ENCODE assay signal across 19 cellular contexts in genomic region chrX:113759422-113759821, GRCh38.
DNase-seq lines count a peak whose midpoint lies in the region; ATAC-seq and TF ChIP-seq lines count a peak whose summit lies in the region.
"Had no signal": no experiment of that assay in that cellular context is flagged by ENCODE, and none has a peak within 500 bp of the region (broad histone marks: within the 10 kb centered on the region; RNA-seq: fewer than 3 reads in every experiment).

No MANE protein-coding gene starts in this region.

- H3K27me3 ChIP-seq in MM.1S (replicated peaks; ENCODE audit: insufficient read depth, low read length), result no peaks in the 10 kb centered on the region

- no peaks in the 10 kb centered on the region for H3K36me3 ChIP-seq in MM.1S (replicated peaks; ENCODE audit: insufficient read depth, low read length)
- H3K36me3 ChIP-seq: BLaER1 had no signal

- H3K9ac ChIP-seq in MM.1S (ENCODE audit: low read length), result peak overlapping the region; percentile 47; the same call in 1 of the 2 replicates
- H3K9ac ChIP-seq: BLaER1 had no signal

- peak overlapping the region; percentile 18; the same call in 1 of the 2 replicates for H3K27ac ChIP-seq in MM.1S (ENCODE audit: low read length)
- H3K27ac ChIP-seq: BLaER1 had no signal

- peaks cover 10% of the 10 kb centered on the region; the same call in 1 of the 2 replicates for H3K4me1 ChIP-seq in MM.1S (ENCODE audit: low read length)
- H3K4me1 ChIP-seq: BLaER1, Caco-2 had no signal

- peak overlapping the region; percentile 63 for H2AFZ ChIP-seq in MM.1S (ENCODE audit: low read length)

- H3K4me3 ChIP-seq in MM.1S (ENCODE audit: low read length), result peak overlapping the region; percentile 44; the same call in 1 of the 2 replicates
- H3K4me3 ChIP-seq: BLaER1 had no signal

- H3K4me3 Mint-ChIP-seq in memory B cell (peak overlapping the region; percentile 41), endothelial cell (ENCODE audit: unreplicated experiment) (no peak overlapping the region)
- H3K4me3 Mint-ChIP-seq: CD8-positive, alpha-beta memory T cell; H9 had no signal

- ATAC-seq in HG02798 (IDR thresholded peaks at IDR 0.05; ENCODE audit: poor library complexity, unreplicated experiment), result peak; percentile 63
- no peak for ATAC-seq in memory B cell (ENCODE audit: low read depth)
- ATAC-seq in GM18519 (IDR thresholded peaks at IDR 0.05; ENCODE audit: low FRiP score, unreplicated experiment), result no peak
- ATAC-seq in HG03039 (IDR thresholded peaks at IDR 0.05; ENCODE audit: unreplicated experiment), result no peak

- H3K79me2 ChIP-seq in MM.1S (ENCODE audit: low read length), result no peaks in the 10 kb centered on the region

- H3K9me3 ChIP-seq in MM.1S (replicated peaks; ENCODE audit: insufficient read depth, low read length), result no peaks in the 10 kb centered on the region
- H3K9me3 ChIP-seq: Caco-2 had no signal

- H3K4me2 ChIP-seq in MM.1S (ENCODE audit: low read depth, low read length), result peak overlapping the region; percentile 55
- H3K4me2 ChIP-seq: BLaER1 had no signal

- TF ChIP-seq CTCF in MM.1S (IDR thresholded peaks at IDR 0.05; ENCODE audit: low read length) (no peak), endothelial cell (IDR thresholded peaks at IDR 0.05; ENCODE audit: unreplicated experiment) (no peak)

- H3K27me3 Mint-ChIP-seq in memory B cell, result no peaks in the 10 kb centered on the region
- no peaks in the 10 kb centered on the region for H3K27me3 Mint-ChIP-seq in endothelial cell (ENCODE audit: unreplicated experiment)

- H4K20me1 ChIP-seq in MM.1S (ENCODE audit: insufficient read depth, low read length), result no peaks in the 10 kb centered on the region
- H4K20me1 ChIP-seq: BLaER1 had no signal

- H3K4me1 Mint-ChIP-seq in memory B cell (peaks cover 6% of the 10 kb centered on the region), endothelial cell (ENCODE audit: unreplicated experiment) (no peaks in the 10 kb centered on the region)
- H3K4me1 Mint-ChIP-seq: CD8-positive, alpha-beta memory T cell had no signal

- no peaks in the 10 kb centered on the region for H3K9me2 ChIP-seq in MM.1S (replicated peaks; ENCODE audit: insufficient read depth, low read length)

- H3K36me3 Mint-ChIP-seq in memory B cell (no peaks in the 10 kb centered on the region), endothelial cell (ENCODE audit: low read depth, unreplicated experiment) (no peaks in the 10 kb centered on the region)
- H3K36me3 Mint-ChIP-seq: CD8-positive, alpha-beta memory T cell had no signal

- H3K27ac Mint-ChIP-seq in memory B cell, result no peak overlapping the region
- no peak overlapping the region for H3K27ac Mint-ChIP-seq in endothelial cell (ENCODE audit: unreplicated experiment)
- H3K27ac Mint-ChIP-seq: CD8-positive, alpha-beta memory T cell; H9 had no signal

- no peaks in the 10 kb centered on the region for H3F3A ChIP-seq in MM.1S (ENCODE audit: insufficient read depth, low read length)

- H3K9me3 Mint-ChIP-seq in memory B cell, result peaks cover 2% of the 10 kb centered on the region
- H3K9me3 Mint-ChIP-seq in endothelial cell (ENCODE audit: unreplicated experiment), result no peaks in the 10 kb centered on the region

- DNase-seq in NCI-H1105 treated with DMSO at 0.1 percent for 48 hours (lab: John Stamatoyannopoulos, UW), result peak; percentile 14
- no peak for DNase-seq in NCI-H1105 (lab: John Stamatoyannopoulos, UW)
- DNase-seq in MM.1S, result peak; percentile 35
- no peak for DNase-seq in memory B cell (ENCODE audit: low spot score in 2 of 2)
- no peak for DNase-seq in endothelial cell (ENCODE audit: low spot score)
- DNase-seq: 8988T; AML-193; Caco-2; CD8-positive, alpha-beta memory T cell; DND-41; GDM1; GOT3; H9; IMR-90; KBM-7 had no signal

Comparison
In these comparisons a context has a peak if more than half of its experiments do, and no peak if none do; other contexts are left out.
1. DNase-seq: peak in NCI-H1105 treated with DMSO at 0.1 percent for 48 hours (single experiment) and MM.1S (single experiment); none in NCI-H1105 (single experiment), memory B cell (0 of 2) and endothelial cell (single experiment).